In genomic region chr6:16964553-16965499, GRCh38 we compare ENCODE assay signal across 8 cellular contexts.
DNase-seq lines count a peak whose midpoint lies in the region; ATAC-seq and TF ChIP-seq lines count a peak whose summit lies in the region.

No MANE protein-coding gene starts in this region.

- peak overlapping the region; percentile 43 for H2AFZ ChIP-seq in mammary epithelial cell (ENCODE audit: low read depth, low read length)

- H3K27me3 Mint-ChIP-seq in WTC11 (ENCODE audit: low read depth) = no peaks in the 10 kb centered on the region

- in situ Hi-C loops in mammary epithelial cell (cut with MboI; ENCODE audit: low sequenced_read_pairs in 2 of 2) = loop anchor here in 1 of 2 donors (10.0 to 25.0 kb wide), 2 partner anchors 200 to 628 kb away; partner anchors contain the start of gene ATXN1

- peak overlapping the region; percentile 4; the same call in 1 of the 2 replicates for H3K4me3 Mint-ChIP-seq in WTC11

- DNase-seq in NCI-H187 (lab: John Stamatoyannopoulos, UW) = peak; percentile 6 to 25
- DNase-seq in WTC11 (ENCODE audit: low spot score) = peak; percentile 85
- peak; percentile 45 for DNase-seq in mammary epithelial cell
- peak; percentile 79 for DNase-seq in inferior parietal cortex (ENCODE audit: extremely low spot score)
- DNase-seq in stimulated activated CD4-positive, alpha-beta T cell treated with anti-CD3 and anti-CD28 coated beads, Interleukin-15, amount 100 ng/mL, for 24 hours = peak; percentile 75
- DNase-seq in mesenteric fat pad (ENCODE audit: low spot score) = no peak

- no peaks in the 10 kb centered on the region for H3K36me3 Mint-ChIP-seq in WTC11

- no peaks in the 10 kb centered on the region for H3K9me3 ChIP-seq in mammary epithelial cell (replicated peaks; ENCODE audit: insufficient read depth, low read length)

- no peak overlapping the region for H3K9ac ChIP-seq in mammary epithelial cell (ENCODE audit: insufficient read depth, low read length)

- no peaks in the 10 kb centered on the region for H3K79me2 ChIP-seq in mammary epithelial cell (ENCODE audit: insufficient read depth, low read length)

- no peak overlapping the region for H3K27ac ChIP-seq in mammary epithelial cell (ENCODE audit: insufficient read depth, low read depth, low read length)

- H3K27me3 ChIP-seq in mammary epithelial cell (ENCODE audit: insufficient read depth, low read length) = peaks cover 2% of the 10 kb centered on the region

- no peaks in the 10 kb centered on the region for H3K9me3 Mint-ChIP-seq in WTC11

- H3K4me2 ChIP-seq in mammary epithelial cell (ENCODE audit: insufficient read depth, low read depth, low read length) = peak overlapping the region; percentile 52

- intact Hi-C loops in mammary epithelial cell (cut with micrococcal nuclease) = loop anchor here (1.0 to 2.0 kb wide), 5 partner anchors 121 to 633 kb away; no protein-coding TSS in a partner anchor

- CTCF ChIA-PET in WTC11 (lab: Charles Lee) = interaction anchor here (0.6 to 2.7 kb wide), 30 partner anchors 8 to 725 kb away, joined by 3 to 18 read pairs (median 4); no protein-coding TSS in a partner anchor
- CTCF ChIA-PET in mammary epithelial cell (lab: Charles Lee; ENCODE audit: low non-redundant PET) = interaction anchor here (0.6 kb wide), 1 partner anchor 326 kb away, joined by 3 read pairs; no protein-coding TSS in a partner anchor

- peaks cover 9% of the 10 kb centered on the region for H3K4me1 Mint-ChIP-seq in WTC11

- no peak overlapping the region for H3K4me3 ChIP-seq in GM12875 (ENCODE audit: low read depth, low read length)
- H3K4me3 ChIP-seq in mammary epithelial cell (replicated peaks in 1 of 3; ENCODE audit: insufficient read depth in 1 of 3, low read depth in 2 of 3, low read length in 3 of 3) = no peak overlapping the region

- H3K27ac Mint-ChIP-seq in WTC11 = no peak overlapping the region

- dilution Hi-C loops in mammary epithelial cell (cut with HindIII; ENCODE audit: low sequenced_read_pairs) = loop anchor here (5.0 kb wide), 1 partner anchor 72 kb away; no protein-coding TSS in a partner anchor

- no peaks in the 10 kb centered on the region for H4K20me1 ChIP-seq in mammary epithelial cell (ENCODE audit: insufficient read depth, low read length)

- no peaks in the 10 kb centered on the region for H3K36me3 ChIP-seq in mammary epithelial cell (ENCODE audit: insufficient read depth, low read length)

- ATAC-seq in HG02759 (IDR thresholded peaks at IDR 0.05; ENCODE audit: unreplicated experiment) (peak; percentile 77), WTC11 (peak; percentile 99)

- BruUV-seq in mammary epithelial cell (replicated peaks; lab: Mats Ljungman, UMichigan) = no TSS peak

- TF ChIP-seq CTCF in GM12875 (IDR thresholded peaks at IDR 0.05; ENCODE audit: borderline replicate concordance, insufficient read depth, low read depth, low read length) (peak; percentile 92), WTC11 (IDR thresholded peaks at IDR 0.05) (peak; percentile 82), mammary epithelial cell (conservative IDR thresholded peaks at IDR 0.05 in 1 of 2, IDR thresholded peaks at IDR 0.05 in 1 of 2; ENCODE audit: extremely low read depth in 1 of 2, insufficient read depth in 1 of 2, low read depth in 1 of 2, low read length in 2 of 2) (peak; percentile 96 to 97)

- no peaks in the 10 kb centered on the region for H3K4me1 ChIP-seq in mammary epithelial cell (ENCODE audit: insufficient read depth, low read length)

- WGBS in mammary epithelial cell (ENCODE audit: low coverage, missing lambda C conversion rate) = 19% methylated on average over 17 of the region's 21 CpGs

- POLR2A ChIA-PET in WTC11 (lab: Charles Lee) = interaction anchor here (0.5 kb wide), 1 partner anchor 189 kb away, joined by 3 read pairs; no protein-coding TSS in a partner anchor

TF ChIP-seq in WTC11, 78 proteins besides CTCF, POLR2A, EP300 and RAD21:
- TF ChIP-seq SOX15 (CRISPR knock-in tag; IDR thresholded peaks at IDR 0.05) (no peak), PRDM15 (CRISPR knock-in tag; IDR thresholded peaks at IDR 0.05) (no peak)
